Comparison of ENCODE assay signal across 1 cellular context in genomic region chr6:7424967-7425807, GRCh38.
TF ChIP-seq lines count a peak whose summit lies in the region.

No MANE protein-coding gene starts in this region.

TF ChIP-seq in H1, 55 proteins besides CTCF, POLR2A, EP300 and RAD21:
- TF ChIP-seq YY1 (IDR thresholded peaks at IDR 0.05; ENCODE audit: low read depth, low read length), result no peak
- TF ChIP-seq TEAD4 (IDR thresholded peaks at IDR 0.05; ENCODE audit: low read depth, low read length), result no peak
- TF ChIP-seq USF2 (IDR thresholded peaks at IDR 0.05; ENCODE audit: low read length), result no peak
- TF ChIP-seq NRF1 (IDR thresholded peaks at IDR 0.05; ENCODE audit: low read depth, low read length), result no peak
- no peak for TF ChIP-seq EGR1 (IDR thresholded peaks at IDR 0.05; ENCODE audit: borderline replicate concordance, low read depth, low read length)
- no peak for TF ChIP-seq CBX5 (IDR thresholded peaks at IDR 0.05; ENCODE audit: low read depth, low read length)
- TF ChIP-seq BRCA1 (IDR thresholded peaks at IDR 0.05; ENCODE audit: low read depth, low read length), result no peak
